ENCODE assay signal across 32 cellular contexts in the genomic region with DNA sequence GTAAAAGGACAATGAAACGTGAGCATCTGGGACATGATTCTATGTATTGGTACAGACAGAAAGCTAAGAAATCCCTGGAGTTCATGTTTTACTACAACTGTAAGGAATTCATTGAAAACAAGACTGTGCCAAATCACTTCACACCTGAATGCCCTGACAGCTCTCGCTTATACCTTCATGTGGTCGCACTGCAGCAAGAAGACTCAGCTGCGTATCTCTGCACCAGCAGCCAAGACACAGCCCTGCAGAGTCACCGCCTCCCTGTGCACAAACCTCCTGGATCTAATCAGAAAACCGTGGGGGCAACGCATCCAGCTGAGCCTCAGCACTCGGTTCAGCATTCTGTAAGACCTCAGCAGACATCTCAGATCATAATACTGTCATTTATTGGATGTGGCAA. TPM values are rescaled to one million over a fixed set of nuclear protein-coding genes. Genes with fewer than 3 reads are reported as not detected.
DNase-seq lines count a peak whose midpoint lies in the region; ATAC-seq lines count a peak whose summit lies in the region.
"Had no signal": no experiment of that assay in that cellular context is flagged by ENCODE, and none has a peak within 500 bp of the region (broad histone marks: within the 10 kb centered on the region; RNA-seq: fewer than 3 reads in every experiment).

No MANE protein-coding gene starts in this region.

- H3K36me3 Mint-ChIP-seq in activated naive CD4-positive, alpha-beta T cell treated with anti-CD3 and anti-CD28 coated beads for 36 hours (ENCODE audit: low read depth) = no peaks in the 10 kb centered on the region
- no peaks in the 10 kb centered on the region for H3K36me3 Mint-ChIP-seq in CD8-positive, alpha-beta memory T cell
- no peaks in the 10 kb centered on the region for H3K36me3 Mint-ChIP-seq in activated CD4-positive, alpha-beta memory T cell treated with anti-CD3 and anti-CD28 coated beads for 36 hours
- no peaks in the 10 kb centered on the region for H3K36me3 Mint-ChIP-seq in stimulated activated effector memory CD8-positive, alpha-beta T cell treated with anti-CD3 and anti-CD28 coated beads, Interleukin-12 subunit alpha, Interleukin-12 subunit beta, amount 100 ng/mL, for 72 hours
- H3K36me3 Mint-ChIP-seq: activated naive CD8-positive, alpha-beta T cell treated with anti-CD3 and anti-CD28 coated beads, Interleukin-2, amount 10 ng/mL, durations not matched to agents 7 days and 5 days had no signal

- POLR2A ChIA-PET in CD8-positive, alpha-beta memory T cell (lab: Charles Lee) = interaction anchor here (0.7 kb wide), 1 partner anchor 499 kb away, joined by 7 read pairs; no protein-coding TSS in a partner anchor
- POLR2A ChIA-PET in activated CD4-positive, alpha-beta memory T cell treated with anti-CD3 and anti-CD28 coated beads for 36 hours (lab: Charles Lee) = interaction anchor here (1.1 kb wide), 1 partner anchor 491 kb away, joined by 3 read pairs; no protein-coding TSS in a partner anchor

- H3K27ac Mint-ChIP-seq in activated naive CD4-positive, alpha-beta T cell treated with anti-CD3 and anti-CD28 coated beads for 36 hours = peak overlapping the region; percentile 66
- H3K27ac Mint-ChIP-seq in CD8-positive, alpha-beta memory T cell = peak overlapping the region in 2 of 8 donors; percentile 32 to 60
- no peak overlapping the region for H3K27ac Mint-ChIP-seq in activated CD4-positive, alpha-beta memory T cell treated with anti-CD3 and anti-CD28 coated beads for 36 hours
- no peak overlapping the region for H3K27ac Mint-ChIP-seq in stimulated activated effector memory CD8-positive, alpha-beta T cell treated with anti-CD3 and anti-CD28 coated beads, Interleukin-12 subunit alpha, Interleukin-12 subunit beta, amount 100 ng/mL, for 72 hours
- H3K27ac Mint-ChIP-seq: activated naive CD8-positive, alpha-beta T cell treated with anti-CD3 and anti-CD28 coated beads, Interleukin-2, amount 10 ng/mL, durations not matched to agents 7 days and 5 days had no signal

- CTCF ChIA-PET in activated naive CD4-positive, alpha-beta T cell treated with anti-CD3 and anti-CD28 coated beads for 36 hours (lab: Charles Lee) = interaction anchor here (0.7 to 1.7 kb wide), 7 partner anchors 10 to 662 kb away, joined by 3 to 7 read pairs (median 4); no protein-coding TSS in a partner anchor
- CTCF ChIA-PET in CD8-positive, alpha-beta memory T cell (lab: Charles Lee) = interaction anchor here (1.3 to 1.4 kb wide), 4 partner anchors 22 to 916 kb away, joined by 3 read pairs; no protein-coding TSS in a partner anchor
- CTCF ChIA-PET in activated CD4-positive, alpha-beta memory T cell treated with anti-CD3 and anti-CD28 coated beads for 36 hours (lab: Charles Lee) = interaction anchor here (0.6 kb wide), 2 partner anchors 26 to 916 kb away, joined by 3 read pairs; no protein-coding TSS in a partner anchor

- no peak overlapping the region for H3K4me3 Mint-ChIP-seq in activated naive CD4-positive, alpha-beta T cell treated with anti-CD3 and anti-CD28 coated beads for 36 hours
- peak overlapping the region in 5 of 7 donors; percentile 16 to 46 (median 28) for H3K4me3 Mint-ChIP-seq in CD8-positive, alpha-beta memory T cell
- H3K4me3 Mint-ChIP-seq in activated CD4-positive, alpha-beta memory T cell treated with anti-CD3 and anti-CD28 coated beads for 36 hours = peak overlapping the region; percentile 33
- no peak overlapping the region for H3K4me3 Mint-ChIP-seq in stimulated activated effector memory CD8-positive, alpha-beta T cell treated with anti-CD3 and anti-CD28 coated beads, Interleukin-12 subunit alpha, Interleukin-12 subunit beta, amount 100 ng/mL, for 72 hours
- H3K4me3 Mint-ChIP-seq: activated naive CD8-positive, alpha-beta T cell treated with anti-CD3 and anti-CD28 coated beads, Interleukin-2, amount 10 ng/mL, durations not matched to agents 7 days and 5 days had no signal

- H3K27ac ChIP-seq in CD8-positive, alpha-beta memory T cell (ENCODE audit: low read depth, low read length) = no peak overlapping the region
- H3K27ac ChIP-seq: ascending aorta, heart right ventricle, neutrophil, right lobe of liver, SJCRH30, spleen, tibial nerve, WERI-Rb-1 had no signal

- H3K9me3 ChIP-seq in CD8-positive, alpha-beta memory T cell (ENCODE audit: low read length) = no peaks in the 10 kb centered on the region
- H3K9me3 ChIP-seq: ascending aorta, neutrophil, right lobe of liver, SJCRH30, spleen, tibial nerve had no signal

- DNase-seq in activated naive CD4-positive, alpha-beta T cell treated with anti-CD3 and anti-CD28 coated beads for 36 hours = no peak
- DNase-seq in activated naive CD4-positive, alpha-beta T cell treated with anti-CD3 and anti-CD28 coated beads, Interleukin-2, amount 50 U/mL, for 16 hours = no peak
- DNase-seq in CD8-positive, alpha-beta memory T cell = no peak
- no peak for DNase-seq in activated CD4-positive, alpha-beta memory T cell treated with anti-CD3 and anti-CD28 coated beads for 36 hours
- no peak for DNase-seq in stimulated activated effector memory CD8-positive, alpha-beta T cell treated with anti-CD3 and anti-CD28 coated beads, Interleukin-12 subunit alpha, Interleukin-12 subunit beta, amount 100 ng/mL, for 72 hours (ENCODE audit: low spot score in 2 of 2)
- DNase-seq in NCI-H2029 treated with DMSO at 0.1 percent for 48 hours (lab: John Stamatoyannopoulos, UW) = no peak
- DNase-seq: activated naive CD8-positive, alpha-beta T cell treated with anti-CD3 and anti-CD28 coated beads, Interleukin-2, amount 10 ng/mL, durations not matched to agents 7 days and 5 days; C1 segment of cervical spinal cord; heart right ventricle; kidney; NCI-H146; NCI-H2107; NCI-H446 treated with DMSO at 0.1 percent for 48 hours; NCI-H774; right lobe of liver; SJCRH30; spleen; stimulated activated CD4-positive, alpha-beta T cell treated with anti-CD3 and anti-CD28 coated beads, Interleukin-2, amount 100 ng/mL, for 24 hours; stimulated activated CD8-positive, alpha-beta memory T cell treated with anti-CD3 and anti-CD28 coated beads, Interleukin-4, amount 100 ng/mL, for 48 hours; T1000; WERI-Rb-1 had no signal

- intact Hi-C loops in activated naive CD4-positive, alpha-beta T cell treated with anti-CD3 and anti-CD28 coated beads for 36 hours (cut with micrococcal nuclease) = no loop called here
- intact Hi-C loops in activated CD4-positive, alpha-beta memory T cell treated with anti-CD3 and anti-CD28 coated beads for 36 hours (cut with micrococcal nuclease) = no loop called here

- H3K4me1 ChIP-seq in CD8-positive, alpha-beta memory T cell (ENCODE audit: insufficient read depth, low read length) = peaks cover 15% of the 10 kb centered on the region
- H3K4me1 ChIP-seq: ascending aorta, heart right ventricle, right lobe of liver, spleen, tibial nerve had no signal

- no peaks in the 10 kb centered on the region for H3K36me3 ChIP-seq in CD8-positive, alpha-beta memory T cell (ENCODE audit: insufficient read depth, low read length)
- H3K36me3 ChIP-seq: ascending aorta, heart right ventricle, neutrophil, right lobe of liver, SJCRH30, spleen, tibial nerve, WERI-Rb-1 had no signal

- peaks cover 24% of the 10 kb centered on the region for H3K4me1 Mint-ChIP-seq in activated naive CD4-positive, alpha-beta T cell treated with anti-CD3 and anti-CD28 coated beads for 36 hours (ENCODE audit: low read depth)
- H3K4me1 Mint-ChIP-seq in CD8-positive, alpha-beta memory T cell = peaks cover 11 to 27% (median 16%) of the 10 kb centered on the region in 3 donors
- H3K4me1 Mint-ChIP-seq in activated CD4-positive, alpha-beta memory T cell treated with anti-CD3 and anti-CD28 coated beads for 36 hours (ENCODE audit: low read depth) = peaks cover 15% of the 10 kb centered on the region
- H3K4me1 Mint-ChIP-seq in stimulated activated effector memory CD8-positive, alpha-beta T cell treated with anti-CD3 and anti-CD28 coated beads, Interleukin-12 subunit alpha, Interleukin-12 subunit beta, amount 100 ng/mL, for 72 hours = peaks cover 6% of the 10 kb centered on the region

- no peak overlapping the region for H3K4me3 ChIP-seq in CD8-positive, alpha-beta memory T cell (ENCODE audit: low read length)
- H3K4me3 ChIP-seq: ascending aorta, heart right ventricle, right lobe of liver, SJCRH30, spleen, tibial nerve had no signal

- H3K9me3 Mint-ChIP-seq in activated naive CD4-positive, alpha-beta T cell treated with anti-CD3 and anti-CD28 coated beads for 36 hours = no peaks in the 10 kb centered on the region
- no peaks in the 10 kb centered on the region for H3K9me3 Mint-ChIP-seq in CD8-positive, alpha-beta memory T cell
- no peaks in the 10 kb centered on the region for H3K9me3 Mint-ChIP-seq in activated CD4-positive, alpha-beta memory T cell treated with anti-CD3 and anti-CD28 coated beads for 36 hours
- H3K9me3 Mint-ChIP-seq in stimulated activated effector memory CD8-positive, alpha-beta T cell treated with anti-CD3 and anti-CD28 coated beads, Interleukin-12 subunit alpha, Interleukin-12 subunit beta, amount 100 ng/mL, for 72 hours = no peaks in the 10 kb centered on the region
- H3K9me3 Mint-ChIP-seq: activated naive CD8-positive, alpha-beta T cell treated with anti-CD3 and anti-CD28 coated beads, Interleukin-2, amount 10 ng/mL, durations not matched to agents 7 days and 5 days had no signal

- ATAC-seq in stimulated activated effector memory CD8-positive, alpha-beta T cell treated with anti-CD3 and anti-CD28 coated beads, Interleukin-12 subunit alpha, Interleukin-12 subunit beta, amount 100 ng/mL, for 72 hours = peak; percentile 20
- no peak for ATAC-seq in GM19463 (IDR thresholded peaks at IDR 0.05; ENCODE audit: unreplicated experiment)
- ATAC-seq: heart right ventricle had no signal

- no peaks in the 10 kb centered on the region for H3K27me3 ChIP-seq in CD8-positive, alpha-beta memory T cell (ENCODE audit: insufficient read depth, low read length, poor library complexity, severe bottlenecking)
- H3K27me3 ChIP-seq: ascending aorta, neutrophil, right lobe of liver, tibial nerve had no signal

- H3K27me3 Mint-ChIP-seq in activated naive CD4-positive, alpha-beta T cell treated with anti-CD3 and anti-CD28 coated beads for 36 hours (ENCODE audit: low read depth) = peaks cover 13% of the 10 kb centered on the region
- H3K27me3 Mint-ChIP-seq in CD8-positive, alpha-beta memory T cell = peaks cover 13 to 43% of the 10 kb centered on the region in 2 donors
- H3K27me3 Mint-ChIP-seq in activated CD4-positive, alpha-beta memory T cell treated with anti-CD3 and anti-CD28 coated beads for 36 hours = peaks cover 22% of the 10 kb centered on the region

RNA-seq across cellular contexts. Expression of a gene that starts 41.4 kb away (rescaled TPM):
- total RNA-seq in activated naive CD4-positive, alpha-beta T cell treated with anti-CD3 and anti-CD28 coated beads for 36 hours = not detected
- total RNA-seq in CD8-positive, alpha-beta memory T cell = not detected
- not detected for polyA plus RNA-seq in CD8-positive, alpha-beta memory T cell
- total RNA-seq in activated CD4-positive, alpha-beta memory T cell treated with anti-CD3 and anti-CD28 coated beads for 36 hours = not detected
- total RNA-seq: activated naive CD8-positive, alpha-beta T cell treated with anti-CD3 and anti-CD28 coated beads, Interleukin-2, amount 10 ng/mL, durations not matched to agents 7 days and 5 days; ascending aorta; endothelial cell of umbilical vein; frontal cortex; heart right ventricle; kidney; LHCN-M2; liver; mesenteric fat pad; myocyte; posterior vena cava; right lobe of liver; SJCRH30; spleen; tibial nerve had no signal
- polyA plus RNA-seq: endothelial cell of umbilical vein, heart right ventricle, liver, spleen had no signal

Comparison
In these comparisons a context has a peak if more than half of its experiments do, and no peak if none do; other contexts are left out.
1. H3K4me3 Mint-ChIP-seq: peak in CD8-positive, alpha-beta memory T cell (5 of 7) and activated CD4-positive, alpha-beta memory T cell treated with anti-CD3 and anti-CD28 coated beads for 36 hours (single experiment); none in activated naive CD4-positive, alpha-beta T cell treated with anti-CD3 and anti-CD28 coated beads for 36 hours (single experiment) and stimulated activated effector memory CD8-positive, alpha-beta T cell treated with anti-CD3 and anti-CD28 coated beads, Interleukin-12 subunit alpha, Interleukin-12 subunit beta, amount 100 ng/mL, for 72 hours (single experiment).